ENCODE assay signal across 28 cellular contexts in the genomic region with DNA sequence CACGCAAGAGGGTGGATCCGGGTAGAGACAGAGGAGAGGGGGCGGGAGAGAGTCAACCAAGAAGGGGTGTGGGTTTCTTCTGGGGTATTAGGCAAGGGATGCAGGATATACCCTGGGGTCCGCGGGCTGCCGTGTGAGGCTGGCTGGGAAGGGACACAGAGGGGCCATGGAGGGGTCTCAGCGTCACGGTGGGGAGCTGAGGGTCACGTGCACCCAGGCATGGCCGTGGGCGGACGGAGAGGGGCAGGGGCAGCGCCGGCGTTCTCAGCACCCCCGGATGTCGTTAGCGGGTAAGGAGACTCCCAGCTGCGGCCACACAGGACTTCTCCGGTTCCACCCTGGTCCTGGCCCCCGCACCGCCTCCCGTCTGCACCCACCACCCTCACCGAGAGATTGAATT.
"Had no signal": no experiment of that assay in that cellular context is flagged by ENCODE, and none has a peak within 500 bp of the region (broad histone marks: within the 10 kb centered on the region; RNA-seq: fewer than 3 reads in every experiment).

No MANE protein-coding gene starts in this region.

- H3K9me3 Mint-ChIP-seq: activated T-cell treated with anti-CD3 and anti-CD28 coated beads, Interleukin-2, amount 50 U/mL, for 4 hours; activated T-helper 17 cell treated with anti-CD3 and anti-CD28 coated beads, Interleukin-2, amount 50 U/mL, for 72 hours had no signal

- H3K4me3 Mint-ChIP-seq: activated B cell treated with CpG ODN at 0.5 μM for 24 hours; activated CD4-positive, alpha-beta memory T cell treated with anti-CD3 and anti-CD28 coated beads for 36 hours; activated CD4-positive, alpha-beta T cell treated with anti-CD3 and anti-CD28 coated beads, Interleukin-2, amount 10 ng/mL, durations not matched to agents 7 days and 5 days; activated naive CD4-positive, alpha-beta T cell treated with anti-CD3 and anti-CD28 coated beads for 36 hours; activated naive CD8-positive, alpha-beta T cell; activated T-cell treated with anti-CD3 and anti-CD28 coated beads, Interleukin-2, amount 50 U/mL, for 4 hours; activated T-helper 17 cell treated with anti-CD3 and anti-CD28 coated beads, Interleukin-2, amount 50 U/mL, for 72 hours; brain; T-cell had no signal

- H3K27ac Mint-ChIP-seq: activated B cell treated with CpG ODN at 0.5 μM for 24 hours; activated CD4-positive, alpha-beta memory T cell treated with anti-CD3 and anti-CD28 coated beads for 36 hours; activated CD4-positive, alpha-beta T cell treated with anti-CD3 and anti-CD28 coated beads, Interleukin-2, amount 10 ng/mL, durations not matched to agents 7 days and 5 days; activated naive CD4-positive, alpha-beta T cell treated with anti-CD3 and anti-CD28 coated beads for 36 hours; activated naive CD8-positive, alpha-beta T cell; activated T-helper 17 cell treated with anti-CD3 and anti-CD28 coated beads, Interleukin-2, amount 50 U/mL, for 72 hours; T-cell had no signal

- H3K4me3 ChIP-seq: Peyer's patch, SJSA1 had no signal

- H3K4me1 Mint-ChIP-seq: activated B cell treated with CpG ODN at 0.5 μM for 24 hours; activated CD4-positive, alpha-beta T cell treated with anti-CD3 and anti-CD28 coated beads, Interleukin-2, amount 10 ng/mL, durations not matched to agents 7 days and 5 days had no signal

- H3K36me3 Mint-ChIP-seq: activated CD4-positive, alpha-beta memory T cell treated with anti-CD3 and anti-CD28 coated beads for 36 hours; brain; T-cell had no signal

- DNase-seq: activated B cell treated with CpG ODN at 0.5 μM for 24 hours; activated CD4-positive, alpha-beta memory T cell treated with anti-CD3 and anti-CD28 coated beads for 36 hours; activated CD4-positive, alpha-beta T cell treated with anti-CD3 and anti-CD28 coated beads for 1 hour; activated CD4-positive, alpha-beta T cell treated with anti-CD3 and anti-CD28 coated beads, Interleukin-2, amount 10 ng/mL, durations not matched to agents 7 days and 5 days; activated CD8-positive, alpha-beta memory T cell treated with anti-CD3 and anti-CD28 coated beads for 24 hours; activated gamma-delta T cell; activated naive CD4-positive, alpha-beta T cell treated with anti-CD3 and anti-CD28 coated beads for 36 hours; activated T-cell treated with anti-CD3 and anti-CD28 coated beads, Interleukin-2, amount 50 U/mL, for 4 hours; amygdala; Kasumi-1; KBM-7; NCI-H1048; NCI-H146; NCI-H187 treated with DMSO at 0.1 percent for 48 hours; NCI-H2081 treated with DMSO at 0.1 percent for 48 hours; NCI-H345; NCI-H510A; NCI-H526 treated with DMSO at 0.1 percent for 48 hours; NK-92 treated with Interleukin-12 subunit alpha and Interleukin-12 subunit beta, amount 100 ng/mL, for 24 hours; Peyer's patch; SHP77; T-cell; T-helper 2 cell; T1000 had no signal

- ATAC-seq: activated T-cell treated with anti-CD3 and anti-CD28 coated beads, Interleukin-2, amount 50 U/mL, for 4 hours; activated T-helper 17 cell treated with anti-CD3 and anti-CD28 coated beads, Interleukin-2, amount 50 U/mL, for 72 hours; T-cell had no signal
